ENCODE assay signal across 19 cellular contexts in the genomic region with DNA sequence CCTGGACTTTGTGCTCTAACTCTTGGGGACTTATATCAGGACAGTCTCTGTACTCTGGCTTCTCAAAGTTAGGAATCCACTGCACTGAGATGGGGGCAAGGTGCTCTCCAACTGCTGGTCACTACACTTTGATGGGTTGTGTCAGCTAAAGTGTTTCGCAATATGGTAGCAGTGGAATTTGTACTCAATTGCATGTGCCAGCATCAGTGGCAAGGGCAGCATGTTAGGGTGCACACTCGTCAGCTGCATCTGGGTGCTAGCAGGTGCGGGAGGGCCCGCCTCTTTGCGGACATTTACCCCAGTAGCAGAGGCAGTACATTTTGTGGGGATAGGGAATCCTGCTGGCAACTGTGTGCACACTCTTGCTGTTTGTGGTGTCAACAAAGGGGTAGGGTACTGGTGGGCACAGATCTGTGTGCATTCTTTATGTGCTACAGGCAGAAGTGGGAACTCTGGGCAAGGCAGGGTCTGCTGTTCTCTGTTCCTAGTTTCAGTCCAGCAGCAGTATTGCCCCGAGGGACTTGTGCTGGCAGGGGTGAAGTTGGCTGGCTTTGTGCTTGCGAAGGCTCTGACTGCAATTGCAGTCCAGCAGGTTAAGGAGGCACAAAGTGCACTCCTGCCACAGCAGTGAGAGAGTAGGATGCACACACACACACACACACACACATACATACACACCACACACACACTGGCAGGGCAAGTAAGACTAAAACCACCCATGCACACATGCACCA.
DNase-seq lines count a peak whose midpoint lies in the region; ATAC-seq and TF ChIP-seq lines count a peak whose summit lies in the region.
"Had no signal": no experiment of that assay in that cellular context is flagged by ENCODE, and none has a peak within 500 bp of the region (broad histone marks: within the 10 kb centered on the region; RNA-seq: fewer than 3 reads in every experiment).

No MANE protein-coding gene starts in this region.

- H3K27me3 Mint-ChIP-seq in activated CD4-positive, alpha-beta T cell treated with anti-CD3 and anti-CD28 coated beads, Interleukin-2, amount 10 ng/mL, durations not matched to agents 7 days and 5 days, result no peaks in the 10 kb centered on the region
- no peaks in the 10 kb centered on the region for H3K27me3 Mint-ChIP-seq in activated naive CD8-positive, alpha-beta T cell treated with anti-CD3 and anti-CD28 coated beads for 36 hours

- H2AFZ ChIP-seq in IMR-90 (replicated peaks; ENCODE audit: low read length, poor library complexity) (no peak overlapping the region), neuronal stem cell (ENCODE audit: low read length) (no peak overlapping the region)

- dilution Hi-C loops in IMR-90 (cut with HindIII; ENCODE audit: low sequenced_read_pairs, unreplicated experiment), result no loop called here

- no peak overlapping the region for H3K56ac ChIP-seq in IMR-90 (ENCODE audit: extremely low read depth, insufficient read depth, low read length)

- H3K4ac ChIP-seq in IMR-90 (ENCODE audit: low read depth, low read length) (no peak overlapping the region), neuronal stem cell (ENCODE audit: low read length) (no peak overlapping the region)

- H3K27me3 ChIP-seq in BLaER1 treated with 17β-estradiol and CSF1 and Interleukin-3, amounts not matched to agents 10 nM and 100 nM, result no peaks in the 10 kb centered on the region
- no peaks in the 10 kb centered on the region for H3K27me3 ChIP-seq in IMR-90 (ENCODE audit: control insufficient read depth, insufficient read depth, low read length)
- H3K27me3 ChIP-seq in neuronal stem cell (ENCODE audit: control insufficient read depth in 3 of 3, insufficient read depth in 3 of 3, low read depth in 1 of 3, low read length in 3 of 3), result no peaks in the 10 kb centered on the region
- H3K27me3 ChIP-seq in suprapubic skin, result no peaks in the 10 kb centered on the region
- H3K27me3 ChIP-seq: MG63, SJCRH30 had no signal

- CTCF ChIA-PET in IMR-90 (lab: Yijun Ruan, JAX), result no interaction called here
- CTCF ChIA-PET in activated CD4-positive, alpha-beta T cell treated with anti-CD3 and anti-CD28 coated beads, Interleukin-2, amount 10 ng/mL, durations not matched to agents 7 days and 5 days (lab: Charles Lee), result no interaction called here

- H2BK15ac ChIP-seq in IMR-90 (ENCODE audit: low read depth, low read length) (no peak overlapping the region), neuronal stem cell (ENCODE audit: low read length) (no peak overlapping the region)

- DNase-seq in IMR-90 (no peak), UCSD-AML1 (lab: John Stamatoyannopoulos, UW; ENCODE audit: unreplicated experiment) (peak; percentile 1), neuronal stem cell (ENCODE audit: low spot score) (no peak), suprapubic skin (ENCODE audit: low spot score in 2 of 2) (no peak)
- DNase-seq in activated CD4-positive, alpha-beta T cell treated with anti-CD3 and anti-CD28 coated beads, Interleukin-2, amount 10 ng/mL, durations not matched to agents 7 days and 5 days, result no peak
- no peak for DNase-seq in activated naive CD8-positive, alpha-beta T cell treated with anti-CD3 and anti-CD28 coated beads for 36 hours
- DNase-seq: ACHN, AML-193, DMS 273 treated with DMSO at 0.1 percent for 48 hours, DND-41, Karpas-422, MG63, NCI-H1417, NCI-H187 treated with DMSO at 0.1 percent for 48 hours, NCI-H2227 treated with DMSO at 0.1 percent for 48 hours, NCI-H510A treated with DMSO at 0.1 percent for 48 hours, NCI-H774, SJCRH30 had no signal

- no peaks in the 10 kb centered on the region for H3K4me1 Mint-ChIP-seq in activated CD4-positive, alpha-beta T cell treated with anti-CD3 and anti-CD28 coated beads, Interleukin-2, amount 10 ng/mL, durations not matched to agents 7 days and 5 days
- H3K4me1 Mint-ChIP-seq in activated naive CD8-positive, alpha-beta T cell treated with anti-CD3 and anti-CD28 coated beads for 36 hours, result no peaks in the 10 kb centered on the region

- H2AK9ac ChIP-seq in IMR-90 (replicated peaks; ENCODE audit: low read depth, low read length, poor library complexity), result no peak overlapping the region

- peak overlapping the region in 8 of 11 experiments; percentile 31 to 77 (median 64); a peak in 13 of 22 replicates for H3K27ac ChIP-seq in BLaER1 treated with 17β-estradiol and CSF1 and Interleukin-3, amounts not matched to agents 10 nM and 100 nM
- H3K27ac ChIP-seq in IMR-90 (ENCODE audit: insufficient read depth, low read length) (no peak overlapping the region), neuronal stem cell (replicated peaks; ENCODE audit: low read length) (no peak overlapping the region), suprapubic skin (no peak overlapping the region)
- H3K27ac ChIP-seq: SJCRH30 had no signal

- TF ChIP-seq RAD21 in IMR-90 (IDR thresholded peaks at IDR 0.05; ENCODE audit: low read length), result no peak

- H2BK20ac ChIP-seq in IMR-90 (ENCODE audit: low read depth, low read length), result no peak overlapping the region

- H3K9me3 ChIP-seq in BLaER1 treated with 17β-estradiol and CSF1 and Interleukin-3, amounts not matched to agents 10 nM and 100 nM (replicated peaks in 1 of 11), result peaks cover 10 to 48% (median 27%) of the 10 kb centered on the region in 11 experiments; a peak in 21 of 22 replicates
- peaks cover 18% of the 10 kb centered on the region for H3K9me3 ChIP-seq in IMR-90 (ENCODE audit: control insufficient read depth, insufficient read depth, low read length)
- H3K9me3 ChIP-seq in neuronal stem cell (replicated peaks in 1 of 2; ENCODE audit: control insufficient read depth in 2 of 2, insufficient read depth in 1 of 2, low read depth in 1 of 2, low read length in 2 of 2), result peaks cover 4 to 16% of the 10 kb centered on the region in 2 donors
- no peaks in the 10 kb centered on the region for H3K9me3 ChIP-seq in suprapubic skin
- H3K9me3 ChIP-seq: SJCRH30 had no signal

- TF ChIP-seq EP300 in suprapubic skin (IDR thresholded peaks at IDR 0.05), result no peak

- no TSS peak for BruUV-seq in IMR-90 (replicated peaks; lab: Mats Ljungman, UMichigan)

- WGBS in IMR-90 (ENCODE audit: extremely low coverage in 2 of 2, insufficient read length in 1 of 2), 2 experiments, result 60% methylated on average over 1 of the region's 7 CpGs; no CpG with 5 or more reads in 1 of the 2 experiments
- WGBS in neuronal stem cell (ENCODE audit: extremely low coverage in 2 of 2, insufficient read length in 2 of 2, insufficient replicate concordance in 1 of 2), 2 donors, result no CpG with 5 or more reads among the region's 7 CpGs
- 87% methylated on average over 5 of the region's 7 CpGs for WGBS in suprapubic skin

- no peaks in the 10 kb centered on the region for H3K79me1 ChIP-seq in IMR-90 (ENCODE audit: low read depth in 1 of 2, low read length in 2 of 2)
- no peaks in the 10 kb centered on the region for H3K79me1 ChIP-seq in neuronal stem cell (ENCODE audit: low read depth, low read length)

- no peak overlapping the region for H3K4me3 Mint-ChIP-seq in activated CD4-positive, alpha-beta T cell treated with anti-CD3 and anti-CD28 coated beads, Interleukin-2, amount 10 ng/mL, durations not matched to agents 7 days and 5 days
- H3K4me3 Mint-ChIP-seq in activated naive CD8-positive, alpha-beta T cell treated with anti-CD3 and anti-CD28 coated beads for 36 hours, result no peak overlapping the region

- TF ChIP-seq POLR2A in IMR-90 (IDR thresholded peaks at IDR 0.05; ENCODE audit: low read depth, low read length), result no peak
- no peak for TF ChIP-seq POLR2A in suprapubic skin (IDR thresholded peaks at IDR 0.05)

- no peaks in the 10 kb centered on the region for H3K36me3 Mint-ChIP-seq in activated CD4-positive, alpha-beta T cell treated with anti-CD3 and anti-CD28 coated beads, Interleukin-2, amount 10 ng/mL, durations not matched to agents 7 days and 5 days (ENCODE audit: low read depth)
- no peaks in the 10 kb centered on the region for H3K36me3 Mint-ChIP-seq in activated naive CD8-positive, alpha-beta T cell treated with anti-CD3 and anti-CD28 coated beads for 36 hours

- H2BK12ac ChIP-seq in neuronal stem cell (ENCODE audit: low read length), result no peak overlapping the region

- peaks cover 0 to 42% (median 24%) of the 10 kb centered on the region in 10 experiments; a peak in 15 of 20 replicates for H3K4me1 ChIP-seq in BLaER1 treated with 17β-estradiol and CSF1 and Interleukin-3, amounts not matched to agents 10 nM and 100 nM
- H3K4me1 ChIP-seq in IMR-90 (ENCODE audit: control insufficient read depth, insufficient read depth, low read length), result no peaks in the 10 kb centered on the region
- no peaks in the 10 kb centered on the region for H3K4me1 ChIP-seq in neuronal stem cell (ENCODE audit: control insufficient read depth in 2 of 2, insufficient read depth in 1 of 2, low read depth in 1 of 2, low read length in 2 of 2)
- no peaks in the 10 kb centered on the region for H3K4me1 ChIP-seq in suprapubic skin
- H3K4me1 ChIP-seq: SJCRH30 had no signal

- no peak overlapping the region for H2AK5ac ChIP-seq in IMR-90 (ENCODE audit: low read depth, low read length)
- H2AK5ac ChIP-seq in neuronal stem cell (ENCODE audit: low read depth, low read length), result no peak overlapping the region

- no peaks in the 10 kb centered on the region for H4K20me1 ChIP-seq in BLaER1 treated with 17β-estradiol and CSF1 and Interleukin-3, amounts not matched to agents 10 nM and 100 nM
- no peaks in the 10 kb centered on the region for H4K20me1 ChIP-seq in IMR-90 (ENCODE audit: insufficient read depth, low read length)

- H3K9ac ChIP-seq in BLaER1 treated with 17β-estradiol and CSF1 and Interleukin-3, amounts not matched to agents 10 nM and 100 nM, result peak overlapping the region in 3 of 11 experiments; percentile 28 to 59 (median 47); a peak in 3 of 22 replicates
- H3K9ac ChIP-seq in IMR-90 (ENCODE audit: low read depth, low read length) (no peak overlapping the region), neuronal stem cell (ENCODE audit: low read depth, low read length, poor library complexity) (no peak overlapping the region)

- H3K14ac ChIP-seq in IMR-90 (replicated peaks; ENCODE audit: low read depth, low read length) (no peak overlapping the region), neuronal stem cell (ENCODE audit: low read length) (no peak overlapping the region)

- no peak overlapping the region for H4K5ac ChIP-seq in IMR-90 (ENCODE audit: low read depth, low read length)

- H4K91ac ChIP-seq in IMR-90 (ENCODE audit: insufficient read depth, low read depth, low read length), result no peak overlapping the region
- H4K91ac ChIP-seq in neuronal stem cell (ENCODE audit: low read depth, low read length, poor library complexity), result no peak overlapping the region

- H3K18ac ChIP-seq in IMR-90 (ENCODE audit: low read depth, low read length) (no peak overlapping the region), neuronal stem cell (ENCODE audit: low read length) (no peak overlapping the region)

- no peak overlapping the region for H3K27ac Mint-ChIP-seq in activated CD4-positive, alpha-beta T cell treated with anti-CD3 and anti-CD28 coated beads, Interleukin-2, amount 10 ng/mL, durations not matched to agents 7 days and 5 days
- no peak overlapping the region for H3K27ac Mint-ChIP-seq in activated naive CD8-positive, alpha-beta T cell treated with anti-CD3 and anti-CD28 coated beads for 36 hours

- no peak overlapping the region for H3K4me3 ChIP-seq in BLaER1 treated with 17β-estradiol and CSF1 and Interleukin-3, amounts not matched to agents 10 nM and 100 nM
- no peak overlapping the region for H3K4me3 ChIP-seq in IMR-90 (ENCODE audit: insufficient read depth, low read depth, low read length)
- no peak overlapping the region for H3K4me3 ChIP-seq in neuronal stem cell (ENCODE audit: low read length in 2 of 2)
- no peak overlapping the region for H3K4me3 ChIP-seq in suprapubic skin
- H3K4me3 ChIP-seq: MG63, SJCRH30 had no signal

- in situ Hi-C loops in IMR-90 (cut with MboI; ENCODE audit: low sequenced_read_pairs), result no loop called here

- no peak for ATAC-seq in IMR-90 (ENCODE audit: low read depth)

- H3K23ac ChIP-seq in IMR-90 (ENCODE audit: low read depth, low read length) (no peak overlapping the region), neuronal stem cell (ENCODE audit: low read depth, low read length, poor library complexity) (peak overlapping the region; percentile 52)

- intact Hi-C loops in IMR-90 (cut with micrococcal nuclease), result no loop called here

- peaks cover 30% of the 10 kb centered on the region for H3K9me3 Mint-ChIP-seq in activated CD4-positive, alpha-beta T cell treated with anti-CD3 and anti-CD28 coated beads, Interleukin-2, amount 10 ng/mL, durations not matched to agents 7 days and 5 days
- H3K9me3 Mint-ChIP-seq in activated naive CD8-positive, alpha-beta T cell treated with anti-CD3 and anti-CD28 coated beads for 36 hours, result peaks cover 13% of the 10 kb centered on the region

- no peaks in the 10 kb centered on the region for H3K36me3 ChIP-seq in BLaER1 treated with 17β-estradiol and CSF1 and Interleukin-3, amounts not matched to agents 10 nM and 100 nM
- H3K36me3 ChIP-seq in IMR-90 (ENCODE audit: control insufficient read depth, insufficient read depth, low read length) (no peaks in the 10 kb centered on the region), neuronal stem cell (replicated peaks in 1 of 2; ENCODE audit: control insufficient read depth in 2 of 2, insufficient read depth in 2 of 2, low read length in 2 of 2) (no peaks in the 10 kb centered on the region), suprapubic skin (no peaks in the 10 kb centered on the region)
- H3K36me3 ChIP-seq: MG63, SJCRH30 had no signal

- no peaks in the 10 kb centered on the region for H3K9me1 ChIP-seq in IMR-90 (ENCODE audit: insufficient read depth, low read length)

- H2BK120ac ChIP-seq in IMR-90 (ENCODE audit: low read depth, low read length), result no peak overlapping the region
- H2BK120ac ChIP-seq in neuronal stem cell (ENCODE audit: low read depth, low read length), result no peak overlapping the region

- TF ChIP-seq CTCF in IMR-90 (conservative IDR thresholded peaks at IDR 0.05; ENCODE audit: low read depth, low read length) (no peak), suprapubic skin (IDR thresholded peaks at IDR 0.05) (no peak)

- POLR2A ChIA-PET in IMR-90 (lab: Charles Lee; ENCODE audit: unreplicated experiment), result no interaction called here
- POLR2A ChIA-PET in activated CD4-positive, alpha-beta T cell treated with anti-CD3 and anti-CD28 coated beads, Interleukin-2, amount 10 ng/mL, durations not matched to agents 7 days and 5 days (lab: Charles Lee), result no interaction called here

- H3K4me2 ChIP-seq in BLaER1 treated with 17β-estradiol and CSF1 and Interleukin-3, amounts not matched to agents 10 nM and 100 nM, result peak overlapping the region in 8 of 11 experiments; percentile 27 to 82 (median 56); a peak in 16 of 22 replicates
- no peak overlapping the region for H3K4me2 ChIP-seq in IMR-90 (ENCODE audit: low read depth, low read length)
- H3K4me2 ChIP-seq in neuronal stem cell (ENCODE audit: insufficient read depth, low read length, poor library complexity, severe bottlenecking), result no peak overlapping the region

- H4K8ac ChIP-seq in IMR-90 (ENCODE audit: low read depth in 2 of 2, low read length in 2 of 2) (no peak overlapping the region), neuronal stem cell (ENCODE audit: low read depth, low read length) (no peak overlapping the region)

- no peak overlapping the region for H2BK5ac ChIP-seq in IMR-90 (ENCODE audit: low read depth, low read length, poor library complexity, severe bottlenecking)
- no peak overlapping the region for H2BK5ac ChIP-seq in neuronal stem cell (ENCODE audit: low read length)

Comparison
In these comparisons a context has a peak if more than half of its experiments do, and no peak if none do; other contexts are left out.
1. H3K27ac ChIP-seq: peak in BLaER1 treated with 17β-estradiol and CSF1 and Interleukin-3, amounts not matched to agents 10 nM and 100 nM (8 of 11); none in IMR-90 (single experiment), neuronal stem cell (single experiment) and suprapubic skin (single experiment).
2. H3K4me2 ChIP-seq: peak in BLaER1 treated with 17β-estradiol and CSF1 and Interleukin-3, amounts not matched to agents 10 nM and 100 nM (8 of 11); none in IMR-90 (single experiment) and neuronal stem cell (single experiment).